15 cellular contexts compared by ENCODE assay signal in the genomic region with DNA sequence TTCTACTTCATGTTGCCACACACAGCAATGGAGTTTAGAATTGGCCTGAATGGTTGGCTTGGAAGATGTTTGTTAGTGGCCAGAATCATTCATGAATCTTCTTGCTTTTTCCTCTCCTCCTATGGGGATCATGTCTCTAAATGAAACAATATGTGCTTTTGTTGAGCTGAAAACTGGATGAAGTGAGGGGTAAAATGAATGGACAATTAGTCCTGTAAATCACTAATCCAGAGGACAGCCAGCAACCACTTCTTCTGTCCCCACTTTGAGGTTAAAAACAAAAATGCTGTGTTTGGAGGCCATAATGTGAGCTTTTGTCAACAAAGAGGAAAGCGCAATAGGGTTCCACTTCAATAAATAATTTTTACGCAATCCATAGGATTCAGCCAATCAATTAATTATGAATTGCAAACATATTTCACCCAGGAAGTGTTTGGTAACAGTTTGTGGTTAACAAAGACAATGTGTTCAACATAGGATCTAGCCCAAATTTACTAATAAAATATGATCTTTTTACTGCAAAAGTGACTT. TPM values are rescaled to one million over a fixed set of nuclear protein-coding genes. Genes with fewer than 3 reads are reported as not detected.
DNase-seq lines count a peak whose midpoint lies in the region; ATAC-seq and TF ChIP-seq lines count a peak whose summit lies in the region.
"Had no signal": no experiment of that assay in that cellular context is flagged by ENCODE, and none has a peak within 500 bp of the region (broad histone marks: within the 10 kb centered on the region; RNA-seq: fewer than 3 reads in every experiment).

No MANE protein-coding gene starts in this region.

- TF ChIP-seq EP300 in Ishikawa (IDR thresholded peaks at IDR 0.05; ENCODE audit: borderline replicate concordance): peak; percentile 69; the same call in 1 of the 2 replicates

- in situ Hi-C loops in SK-MEL-5 (cut with HindIII; ENCODE audit: low pct_unique_long_range_greater_than_20kb, low sequenced_read_pairs): no loop called here

- no peak for ATAC-seq in activated naive CD4-positive, alpha-beta T cell treated with anti-CD3 and anti-CD28 coated beads, Interleukin-2, amount 50 U/mL, for 72 hours
- ATAC-seq: HCT116 had no signal

- POLR2A ChIA-PET in GM10248 (lab: Yijun Ruan, JAX): no interaction called here

- no peak; the same call in 1 of the 2 replicates for TF ChIP-seq RAD21 in Ishikawa (IDR thresholded peaks at IDR 0.05; ENCODE audit: low read depth)

- peaks cover 20 to 26% of the 10 kb centered on the region in 2 donors for H3K36me3 Mint-ChIP-seq in activated naive CD4-positive, alpha-beta T cell treated with anti-CD3 and anti-CD28 coated beads, Interleukin-2, amount 50 U/mL, for 72 hours

- TF ChIP-seq CTCF in GM10248 (IDR thresholded peaks at IDR 0.05; ENCODE audit: control extremely low read depth, extremely low read depth, low read depth, missing control alignments): no peak

- no peaks in the 10 kb centered on the region for H3K9me3 Mint-ChIP-seq in activated naive CD4-positive, alpha-beta T cell treated with anti-CD3 and anti-CD28 coated beads, Interleukin-2, amount 50 U/mL, for 72 hours

- H3K27ac Mint-ChIP-seq in activated naive CD4-positive, alpha-beta T cell treated with anti-CD3 and anti-CD28 coated beads, Interleukin-2, amount 50 U/mL, for 72 hours: no peak overlapping the region

- CTCF ChIA-PET in GM10248 (lab: Yijun Ruan, JAX): interaction anchor here (1.0 to 1.1 kb wide), 2 partner anchors 10 to 22 kb away, joined by 3 read pairs; no protein-coding TSS in a partner anchor

- peak; percentile 42 for DNase-seq in NCI-H1105 treated with DMSO at 0.1 percent for 48 hours (lab: John Stamatoyannopoulos, UW)
- no peak for DNase-seq in NCI-H1105 (lab: John Stamatoyannopoulos, UW)
- DNase-seq in SK-MEL-5 (ENCODE audit: low read depth, low spot score): peak; percentile 86
- DNase-seq in renal cortical epithelial cell (ENCODE audit: low read depth): peak; percentile 16
- no peak for DNase-seq in iPS-NIHi11 (ENCODE audit: low spot score)
- no peak for DNase-seq in activated naive CD4-positive, alpha-beta T cell treated with anti-CD3 and anti-CD28 coated beads, Interleukin-2, amount 50 U/mL, for 72 hours (ENCODE audit: low spot score in 2 of 2)
- DNase-seq in GM10248 (ENCODE audit: extremely low spot score): no peak
- DNase-seq: 8988T; Calu3; CD4-positive, CD25-positive, alpha-beta regulatory T cell; DND-41; GDM1; IMR-90 had no signal

TF ChIP-seq in Ishikawa, 13 proteins besides CTCF, POLR2A, EP300 and RAD21:
- TF ChIP-seq FOXM1 (IDR thresholded peaks at IDR 0.05; ENCODE audit: borderline replicate concordance, low read depth) (0 out of 2 replicates have a peak, but pooled peaks have one; percentile 11), TCF12 (IDR thresholded peaks at IDR 0.05; ENCODE audit: low read depth) (no peak), EGR1 (IDR thresholded peaks at IDR 0.05) (no peak), CEBPB (IDR thresholded peaks at IDR 0.05) (peak; percentile 87), TEAD4 (IDR thresholded peaks at IDR 0.05) (0 out of 2 replicates have a peak, but pooled peaks have one; percentile 12), NFIC (IDR thresholded peaks at IDR 0.05) (peak; percentile 40)
- TF ChIP-seq, protein P1, sequence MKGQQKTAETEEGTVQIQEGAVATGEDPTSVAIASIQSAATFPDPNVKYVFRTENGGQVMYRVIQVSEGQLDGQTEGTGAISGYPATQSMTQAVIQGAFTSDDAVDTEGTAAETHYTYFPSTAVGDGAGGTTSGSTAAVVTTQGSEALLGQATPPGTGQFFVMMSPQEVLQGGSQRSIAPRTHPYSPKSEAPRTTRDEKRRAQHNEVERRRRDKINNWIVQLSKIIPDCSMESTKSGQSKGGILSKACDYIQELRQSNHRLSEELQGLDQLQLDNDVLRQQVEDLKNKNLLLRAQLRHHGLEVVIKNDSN (IDR thresholded peaks at IDR 0.05): no peak
TF ChIP-seq in Ishikawa: peak in this region for 4.

RNA-seq across cellular contexts. Expression of a gene that starts 30.3 kb away (rescaled TPM):
- total RNA-seq in SK-MEL-5 (2014; rRNA removed; shearing (Covaris generic)): 14.6 and 14.8 TPM in 2 replicates
- 11.3 and 14.4 TPM in 2 replicates for polyA plus RNA-seq in SK-MEL-5 (2015; cell fraction: cytosol; rRNA removed)
- 13.5 and 15.0 TPM in 2 replicates for polyA plus RNA-seq in SK-MEL-5 (2015; cell fraction: nucleus; rRNA removed)
- total RNA-seq in renal cortical epithelial cell: 154 and 312 TPM in 2 replicates
- 10 to 100 TPM; 11.8 to 39.2 TPM for total RNA-seq in activated naive CD4-positive, alpha-beta T cell treated with anti-CD3 and anti-CD28 coated beads, Interleukin-2, amount 50 U/mL, for 72 hours

RNA-seq across cellular contexts. Expression of a gene that starts 30.7 kb away (rescaled TPM):
- 0.48 and 0.87 TPM in 2 replicates for total RNA-seq in SK-MEL-5 (2014; rRNA removed; shearing (Covaris generic))
- 2.5 and 3.2 TPM in 2 replicates for polyA plus RNA-seq in SK-MEL-5 (2015; cell fraction: cytosol; rRNA removed)
- 7.7 and 7.9 TPM in 2 replicates for polyA plus RNA-seq in SK-MEL-5 (2015; cell fraction: nucleus; rRNA removed)
- total RNA-seq in renal cortical epithelial cell: 1.6 and 3.5 TPM in 2 replicates
- total RNA-seq in activated naive CD4-positive, alpha-beta T cell treated with anti-CD3 and anti-CD28 coated beads, Interleukin-2, amount 50 U/mL, for 72 hours: 100 to 1,000 TPM in 1 of 2 donors, 10 to 100 TPM in 1; 92.5 to 149 TPM

Comparison
In these comparisons a context has a peak if more than half of its experiments do, and no peak if none do; other contexts are left out.
1. DNase-seq: peak in NCI-H1105 treated with DMSO at 0.1 percent for 48 hours (single experiment), SK-MEL-5 (single experiment) and renal cortical epithelial cell (single experiment); none in NCI-H1105 (single experiment), iPS-NIHi11 (single experiment), activated naive CD4-positive, alpha-beta T cell treated with anti-CD3 and anti-CD28 coated beads, Interleukin-2, amount 50 U/mL, for 72 hours (0 of 2) and GM10248 (single experiment).
2. RNA of a gene that starts 30.7 kb away (total RNA-seq): 92.5 to 149 TPM in activated naive CD4-positive, alpha-beta T cell treated with anti-CD3 and anti-CD28 coated beads, Interleukin-2, amount 50 U/mL, for 72 hours; 1.6 to 3.5 TPM in renal cortical epithelial cell and 0.48 to 0.87 TPM in SK-MEL-5; every median in the first group is over 10 times any median in the second.